ENCODE assay signal across 16 cellular contexts in the genomic region with DNA sequence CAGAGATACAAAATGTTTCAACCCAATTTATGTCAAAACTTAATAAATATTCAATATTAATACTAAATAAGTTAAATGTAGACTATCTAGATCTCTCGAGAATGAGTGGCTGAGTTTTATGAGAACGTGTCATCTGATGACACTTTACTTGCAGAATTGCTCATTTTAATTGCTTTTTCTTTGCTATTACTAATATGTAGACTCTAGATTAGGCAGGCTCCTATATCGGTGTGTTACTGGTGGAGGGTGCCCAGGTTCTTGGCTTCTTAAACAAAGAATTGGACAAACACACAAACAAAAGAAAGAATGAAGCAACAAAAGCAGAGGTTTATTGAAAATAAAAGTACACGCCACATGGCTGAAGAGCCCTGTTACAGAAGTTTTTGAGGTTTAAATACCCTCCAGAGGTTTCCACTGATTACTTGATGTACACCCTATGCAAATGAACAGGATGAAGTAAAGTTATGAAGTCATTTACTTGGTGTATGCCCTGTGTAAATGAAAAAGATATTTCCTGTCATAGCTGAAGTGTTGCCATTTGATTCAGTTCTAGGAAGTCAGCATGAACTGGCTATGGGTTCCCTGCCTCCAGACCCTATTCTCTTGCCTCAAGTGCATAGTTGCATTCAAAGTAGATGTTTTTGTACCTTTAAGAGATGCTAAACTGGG.
DNase-seq lines count a peak whose midpoint lies in the region; ATAC-seq lines count a peak whose summit lies in the region.
"Had no signal": no experiment of that assay in that cellular context is flagged by ENCODE, and none has a peak within 500 bp of the region (broad histone marks: within the 10 kb centered on the region; RNA-seq: fewer than 3 reads in every experiment).

No MANE protein-coding gene starts in this region.

- H3K9me3 Mint-ChIP-seq in activated T-cell treated with anti-CD3 and anti-CD28 coated beads, Interleukin-2, amount 50 U/mL, for 4 hours, result peaks cover 14% of the 10 kb centered on the region
- peaks cover 3% of the 10 kb centered on the region for H3K9me3 Mint-ChIP-seq in stimulated activated effector memory CD8-positive, alpha-beta T cell treated with anti-CD3 and anti-CD28 coated beads, Interleukin-12 subunit alpha, Interleukin-12 subunit beta, amount 100 ng/mL, for 72 hours

- H3K4me3 Mint-ChIP-seq in activated T-cell treated with anti-CD3 and anti-CD28 coated beads, Interleukin-2, amount 50 U/mL, for 4 hours, result no peak overlapping the region
- peak overlapping the region; percentile 31 for H3K4me3 Mint-ChIP-seq in stimulated activated effector memory CD8-positive, alpha-beta T cell treated with anti-CD3 and anti-CD28 coated beads, Interleukin-12 subunit alpha, Interleukin-12 subunit beta, amount 100 ng/mL, for 72 hours
- H3K4me3 Mint-ChIP-seq: T-helper 2 cell treated with Interferon-gamma antibody and Interleukin-4, amounts not matched to agents 5 μg/mL and 100 μg/mL, for 36 hours had no signal

- peaks cover 10% of the 10 kb centered on the region for H3K36me3 Mint-ChIP-seq in activated T-cell treated with anti-CD3 and anti-CD28 coated beads, Interleukin-2, amount 50 U/mL, for 4 hours (ENCODE audit: insufficient read depth)
- H3K36me3 Mint-ChIP-seq in stimulated activated effector memory CD8-positive, alpha-beta T cell treated with anti-CD3 and anti-CD28 coated beads, Interleukin-12 subunit alpha, Interleukin-12 subunit beta, amount 100 ng/mL, for 72 hours, result no peaks in the 10 kb centered on the region

- H3K27ac Mint-ChIP-seq in stimulated activated effector memory CD8-positive, alpha-beta T cell treated with anti-CD3 and anti-CD28 coated beads, Interleukin-12 subunit alpha, Interleukin-12 subunit beta, amount 100 ng/mL, for 72 hours, result peak overlapping the region; percentile 81
- H3K27ac Mint-ChIP-seq: T-helper 2 cell treated with Interferon-gamma antibody and Interleukin-4, amounts not matched to agents 5 μg/mL and 100 μg/mL, for 36 hours had no signal

- intact Hi-C loops in Right ventricle myocardium superior (cut with DNase I), result no loop called here

- peak; percentile 37 to 78 for ATAC-seq in activated T-cell treated with anti-CD3 and anti-CD28 coated beads, Interleukin-2, amount 50 U/mL, for 4 hours
- ATAC-seq in GM21367 (IDR thresholded peaks at IDR 0.05; ENCODE audit: unreplicated experiment) (peak; percentile 60), HG03565 (IDR thresholded peaks at IDR 0.05; ENCODE audit: unreplicated experiment) (peak; percentile 40), Right ventricle myocardium superior (ENCODE audit: poor library complexity) (no peak), HG02623 (IDR thresholded peaks at IDR 0.05; ENCODE audit: unreplicated experiment) (no peak)
- peak; percentile 88 for ATAC-seq in stimulated activated effector memory CD8-positive, alpha-beta T cell treated with anti-CD3 and anti-CD28 coated beads, Interleukin-12 subunit alpha, Interleukin-12 subunit beta, amount 100 ng/mL, for 72 hours

- peaks cover 11% of the 10 kb centered on the region for H3K4me1 Mint-ChIP-seq in activated T-cell treated with anti-CD3 and anti-CD28 coated beads, Interleukin-2, amount 50 U/mL, for 4 hours (ENCODE audit: low read depth)
- H3K4me1 Mint-ChIP-seq in stimulated activated effector memory CD8-positive, alpha-beta T cell treated with anti-CD3 and anti-CD28 coated beads, Interleukin-12 subunit alpha, Interleukin-12 subunit beta, amount 100 ng/mL, for 72 hours, result peaks cover 6% of the 10 kb centered on the region

- no peak for DNase-seq in activated T-cell treated with anti-CD3 and anti-CD28 coated beads, Interleukin-2, amount 50 U/mL, for 4 hours
- no peak for DNase-seq in activated T-cell treated with anti-CD3 and anti-CD28 coated beads, Interleukin-2, amount 50 U/mL, for 1 hour
- DNase-seq in stimulated activated effector memory CD8-positive, alpha-beta T cell treated with anti-CD3 and anti-CD28 coated beads, Interleukin-12 subunit alpha, Interleukin-12 subunit beta, amount 100 ng/mL, for 72 hours (ENCODE audit: low spot score in 2 of 2), result no peak
- no peak for DNase-seq in Right ventricle myocardium superior
- DNase-seq in NCI-H128 (lab: John Stamatoyannopoulos, UW; ENCODE audit: unreplicated experiment), result no peak
- DNase-seq: caudate nucleus; head of caudate nucleus; NCI-H1417; NCI-H2171; NCI-H748 treated with DMSO at 0.1 percent for 48 hours; PC-9; stimulated activated CD4-positive, alpha-beta T cell treated with anti-CD3 and anti-CD28 coated beads, Interleukin-2, amount 100 ng/mL, for 48 hours had no signal

- H3K27me3 Mint-ChIP-seq in activated T-cell treated with anti-CD3 and anti-CD28 coated beads, Interleukin-2, amount 50 U/mL, for 4 hours (ENCODE audit: low read depth), result no peaks in the 10 kb centered on the region

Comparison
In these comparisons a context has a peak if more than half of its experiments do, and no peak if none do; other contexts are left out.
1. ATAC-seq: peak in activated T-cell treated with anti-CD3 and anti-CD28 coated beads, Interleukin-2, amount 50 U/mL, for 4 hours (2 of 2), GM21367 (single experiment), HG03565 (single experiment) and stimulated activated effector memory CD8-positive, alpha-beta T cell treated with anti-CD3 and anti-CD28 coated beads, Interleukin-12 subunit alpha, Interleukin-12 subunit beta, amount 100 ng/mL, for 72 hours (single experiment); none in Right ventricle myocardium superior (single experiment) and HG02623 (single experiment).